In the genomic region with DNA sequence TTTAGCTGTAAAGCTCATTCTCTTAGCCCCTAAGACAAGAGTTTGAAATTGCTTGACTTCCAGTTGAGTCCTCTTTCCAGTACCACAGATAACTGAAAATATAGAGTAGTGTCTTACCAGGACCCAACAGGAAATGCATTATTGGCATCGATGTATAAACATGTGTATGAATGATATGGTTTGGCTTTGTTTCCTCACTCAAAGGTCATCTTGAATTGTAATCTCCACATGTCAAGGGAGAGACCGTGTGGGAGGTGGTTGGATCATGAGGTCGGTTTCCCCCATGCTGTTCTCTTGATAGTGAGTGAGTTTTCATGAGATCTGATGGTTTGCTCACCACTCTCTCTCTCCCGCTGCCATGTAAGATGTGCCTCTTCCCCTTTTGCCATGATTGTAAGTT, we compare ENCODE assay signal across 35 cellular contexts.
"Had no signal": no experiment of that assay in that cellular context is flagged by ENCODE, and none has a peak within 500 bp of the region (broad histone marks: within the 10 kb centered on the region; RNA-seq: fewer than 3 reads in every experiment).

No MANE protein-coding gene starts in this region.

- H3K4me3 ChIP-seq: MG63 had no signal

- H3K36me3 ChIP-seq: MG63 had no signal

- H3K4me2 ChIP-seq: KMS-11 had no signal

- H3K9ac ChIP-seq: KMS-11 had no signal

- H3K27me3 ChIP-seq: MG63 had no signal

- H3K27ac ChIP-seq: KMS-11 had no signal

- DNase-seq: Karpas-422, Kasumi-1, KG1, MG63, MM.1S, MV-4-11, NCI-H1048, NCI-H1092, NCI-H1092 treated with DMSO at 0.1 percent for 48 hours, NCI-H1105, NCI-H1105 treated with DMSO at 0.1 percent for 48 hours, NCI-H1417, NCI-H1417 treated with DMSO at 0.1 percent for 48 hours, NCI-H1436, NCI-H1436 treated with DMSO at 0.1 percent for 48 hours, NCI-H146, NCI-H1694, NCI-H1694 treated with DMSO at 0.1 percent for 48 hours, NCI-H187, NCI-H187 treated with DMSO at 0.1 percent for 48 hours, NCI-H1930, NCI-H2029, NCI-H2029 treated with DMSO at 0.1 percent for 48 hours, NCI-H2081, NCI-H2081 treated with DMSO at 0.1 percent for 48 hours, NCI-H2107, NCI-H2171, NCI-H2171 treated with DMSO at 0.1 percent for 48 hours, NCI-H2227 treated with DMSO at 0.1 percent for 48 hours, NCI-H226, NCI-H345, NCI-H446, NCI-H446 treated with DMSO at 0.1 percent for 48 hours, NCI-H510A had no signal

- H3K9me3 ChIP-seq: MG63 had no signal
